Comparison of ENCODE assay signal across 8 cellular contexts in the genomic region with DNA sequence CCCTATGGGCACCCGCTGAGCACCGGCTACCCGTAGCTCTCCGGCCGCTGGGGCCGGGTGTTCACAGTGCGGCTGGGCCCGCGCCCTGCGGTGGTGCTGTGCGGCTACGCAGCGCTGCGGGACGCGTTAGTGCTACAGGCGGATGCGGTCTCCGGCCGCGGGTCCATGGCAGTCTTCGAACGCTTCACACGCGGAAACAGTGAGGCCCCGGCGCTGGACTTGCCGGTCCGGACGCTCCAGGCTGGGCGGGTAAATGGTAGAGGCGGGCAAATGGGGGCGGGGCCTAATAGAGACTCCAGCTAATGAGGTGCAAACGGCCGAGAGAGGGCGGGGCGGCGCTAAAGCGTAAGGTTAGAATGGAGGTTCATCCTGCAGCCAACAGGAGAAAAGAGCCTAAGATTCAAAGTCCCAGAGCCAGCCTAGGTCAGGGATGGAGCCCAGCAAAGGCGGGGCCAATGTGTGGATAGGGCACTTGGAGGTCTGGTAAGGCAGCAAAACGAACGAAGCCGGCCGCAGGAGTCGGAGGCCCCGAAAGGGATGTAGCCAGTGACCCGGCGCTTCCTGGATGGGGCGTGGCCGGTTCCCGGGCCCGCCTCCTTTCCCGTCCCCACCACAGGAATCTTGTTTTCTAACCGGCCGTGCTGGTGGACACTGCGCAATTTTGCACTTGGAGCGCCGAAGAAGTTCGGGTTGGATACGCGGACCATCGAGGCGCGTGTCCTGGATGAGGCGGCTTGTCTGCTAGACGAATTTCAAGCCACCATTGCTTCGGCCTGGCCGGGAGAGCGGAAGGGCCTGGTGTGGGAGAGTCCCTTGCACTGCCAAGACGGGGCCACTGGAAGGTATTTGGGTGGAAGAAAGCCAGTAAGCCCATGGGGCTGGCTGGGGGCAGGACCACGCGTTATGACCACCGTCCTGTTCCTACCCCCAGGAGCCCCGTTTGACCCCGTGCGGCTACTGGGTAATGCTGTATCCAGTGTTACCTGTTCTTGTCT. TPM values are rescaled to one million over a fixed set of nuclear protein-coding genes. Genes with fewer than 3 reads are reported as not detected.
DNase-seq lines count a peak whose midpoint lies in the region; ATAC-seq, FAIRE-seq and TF ChIP-seq lines count a peak whose summit lies in the region.
"Not testable (repeated sequence)": the region's sequence is repeated elsewhere in the genome, so short reads cannot be mapped to it uniquely, and the experiment has no call there.

No MANE protein-coding gene starts in this region.

- peak overlapping the region; percentile 96 for H2AFZ ChIP-seq in neural progenitor cell (replicated peaks)

- TF ChIP-seq CTCF in epithelial cell of esophagus (IDR thresholded peaks at IDR 0.05; ENCODE audit: insufficient read depth, low read depth, low read length, missing control alignments); neural progenitor cell (IDR thresholded peaks at IDR 0.05): not testable (repeated sequence)

- not testable (repeated sequence) for H3K4me1 Mint-ChIP-seq in activated naive CD8-positive, alpha-beta T cell treated with anti-CD3 and anti-CD28 coated beads, Interleukin-2, amount 50 U/mL, for 24 hours; neural progenitor cell

- not testable (repeated sequence) for H3K36me3 Mint-ChIP-seq in activated naive CD8-positive, alpha-beta T cell treated with anti-CD3 and anti-CD28 coated beads, Interleukin-2, amount 50 U/mL, for 24 hours (ENCODE audit: low read depth); neural progenitor cell

- peaks cover 12% of the 10 kb centered on the region for H3K27me3 ChIP-seq in iPS-20b (ENCODE audit: insufficient read depth, low read length)
- H3K27me3 ChIP-seq in neural progenitor cell: peaks cover 13% of the 10 kb centered on the region

- H3K27ac ChIP-seq in iPS-20b (ENCODE audit: low read length); neural progenitor cell: not testable (repeated sequence)

- H3K27ac Mint-ChIP-seq in activated naive CD8-positive, alpha-beta T cell treated with anti-CD3 and anti-CD28 coated beads, Interleukin-2, amount 50 U/mL, for 24 hours: peak overlapping the region; percentile 73
- H3K27ac Mint-ChIP-seq in neural progenitor cell: not testable (repeated sequence)

- peak overlapping the region; percentile 71 for H3K4me2 ChIP-seq in neural progenitor cell

- not testable (repeated sequence) for H3K9me3 ChIP-seq in iPS-20b (ENCODE audit: insufficient read depth, low read depth, low read length); neural progenitor cell (ENCODE audit: low read depth)

- peak; percentile 51 for ATAC-seq in HG02885 (IDR thresholded peaks at IDR 0.05; ENCODE audit: poor library complexity, unreplicated experiment)
- ATAC-seq in activated naive CD8-positive, alpha-beta T cell treated with anti-CD3 and anti-CD28 coated beads, Interleukin-2, amount 50 U/mL, for 24 hours: peak; percentile 90

- peak overlapping the region; percentile 82 for H3K4me3 Mint-ChIP-seq in activated naive CD8-positive, alpha-beta T cell treated with anti-CD3 and anti-CD28 coated beads, Interleukin-2, amount 50 U/mL, for 24 hours
- H3K4me3 Mint-ChIP-seq in neural progenitor cell: peak overlapping the region; percentile 87

- H3K9ac ChIP-seq in iPS-20b (ENCODE audit: low read depth, low read length): peak overlapping the region; percentile 61; the same call in 1 of the 2 replicates
- not testable (repeated sequence) for H3K9ac ChIP-seq in neural progenitor cell

- peak; percentile 95 for FAIRE-seq in TTC549 (lab: Jason Lieb, UNC)

- DNase-seq in AG20443 (ENCODE audit: low spot score): peak; percentile 76
- DNase-seq in activated naive CD8-positive, alpha-beta T cell treated with anti-CD3 and anti-CD28 coated beads, Interleukin-2, amount 50 U/mL, for 24 hours: peak; percentile 46
- peak; percentile 41 for DNase-seq in epithelial cell of esophagus (ENCODE audit: low read depth)
- DNase-seq in neural progenitor cell (ENCODE audit: low spot score): peak; percentile 83
- peak; percentile 37 to 40 for DNase-seq in stimulated activated CD4-positive, alpha-beta T cell treated with anti-CD3 and anti-CD28 coated beads, Interleukin-4, amount 100 ng/mL, for 4 hours

- not testable (repeated sequence) for H3K36me3 ChIP-seq in iPS-20b (ENCODE audit: insufficient read depth, low read depth, low read length); neural progenitor cell

- H3F3A ChIP-seq in neural progenitor cell (ENCODE audit: low read depth): peaks cover 10% of the 10 kb centered on the region

- not testable (repeated sequence) for H3K9me3 Mint-ChIP-seq in activated naive CD8-positive, alpha-beta T cell treated with anti-CD3 and anti-CD28 coated beads, Interleukin-2, amount 50 U/mL, for 24 hours; neural progenitor cell

- not testable (repeated sequence) for H3K27me3 Mint-ChIP-seq in activated naive CD8-positive, alpha-beta T cell treated with anti-CD3 and anti-CD28 coated beads, Interleukin-2, amount 50 U/mL, for 24 hours
- H3K27me3 Mint-ChIP-seq in neural progenitor cell (ENCODE audit: insufficient read depth, low read depth): peaks cover 16% of the 10 kb centered on the region

- not testable (repeated sequence) for H3K79me2 ChIP-seq in neural progenitor cell (ENCODE audit: low read depth)

- H3K4me3 ChIP-seq in epithelial cell of esophagus (ENCODE audit: low read length) (peak overlapping the region; percentile 40), iPS-20b (ENCODE audit: low read length) (peak overlapping the region; percentile 67), neural progenitor cell (peak overlapping the region; percentile 56)

- H4K20me1 ChIP-seq in neural progenitor cell (ENCODE audit: low read depth): not testable (repeated sequence)

- H3K4me1 ChIP-seq in iPS-20b (ENCODE audit: insufficient read depth, low read length); neural progenitor cell: not testable (repeated sequence)

RNA-seq across cellular contexts. Expression of a gene that starts 21.5 kb away (rescaled TPM):
- total RNA-seq in neural progenitor cell (ENCODE audit: low replicate concordance): not detected in 2 replicates

RNA-seq across cellular contexts. Expression of a gene that starts 47.4 kb away (rescaled TPM):
- not detected in 2 replicates for total RNA-seq in neural progenitor cell (ENCODE audit: low replicate concordance)

RNA-seq across cellular contexts. Expression of a gene that starts 57.3 kb away (rescaled TPM):
- 2.0 and 8.3 TPM in 2 replicates for total RNA-seq in neural progenitor cell (ENCODE audit: low replicate concordance)
